Comparison of ENCODE assay signal across 30 cellular contexts in genomic region chr13:106998664-106999063, GRCh38.
"Had no signal": no experiment of that assay in that cellular context is flagged by ENCODE, and none has a peak within 500 bp of the region (broad histone marks: within the 10 kb centered on the region; RNA-seq: fewer than 3 reads in every experiment).

No MANE protein-coding gene starts in this region.

- FAIRE-seq: colon had no signal

- H3K36me3 ChIP-seq: adrenal gland, esophagus muscularis mucosa, gastrocnemius medialis, heart left ventricle had no signal

- ATAC-seq: activated CD4-positive, alpha-beta T cell treated with anti-CD3 and anti-CD28 coated beads for 36 hours; activated CD8-positive, alpha-beta memory T cell treated with anti-CD3 and anti-CD28 coated beads, Interleukin-2, amount 10 ng/mL, durations not matched to agents 7 days and 5 days; activated CD8-positive, alpha-beta T cell treated with anti-CD3 and anti-CD28 coated beads, Interleukin-2, amount 10 ng/mL, durations not matched to agents 7 days and 5 days; activated naive CD8-positive, alpha-beta T cell treated with anti-CD3 and anti-CD28 coated beads, Interleukin-2, amount 50 U/mL, for 24 hours; body of pancreas; effector memory CD8-positive, alpha-beta T cell; foreskin keratinocyte; gastrocnemius medialis; heart left ventricle had no signal

- DNase-seq: activated CD4-positive, alpha-beta memory T cell treated with anti-CD3 and anti-CD28 coated beads for 36 hours; activated CD4-positive, alpha-beta T cell treated with anti-CD3 and anti-CD28 coated beads for 36 hours; activated CD4-positive, alpha-beta T cell treated with anti-CD3 and anti-CD28 coated beads, Interleukin-2, amount 10 ng/mL, durations not matched to agents 24 days and 14 days; activated CD4-positive, CD25-positive, alpha-beta regulatory T cell; activated CD4-positive, CD25-positive, alpha-beta regulatory T cell treated with anti-CD3 and anti-CD28 coated beads, Interleukin-2, amount 50 U/mL, for 72 hours; activated CD8-positive, alpha-beta memory T cell treated with anti-CD3 and anti-CD28 coated beads, Interleukin-2, amount 10 ng/mL, durations not matched to agents 7 days and 5 days; activated CD8-positive, alpha-beta memory T cell treated with anti-CD3 and anti-CD28 coated beads, Interleukin-2, amount 50 U/mL, for 4 hours; activated CD8-positive, alpha-beta T cell treated with anti-CD3 and anti-CD28 coated beads, Interleukin-2, amount 10 ng/mL, durations not matched to agents 7 days and 5 days; activated effector memory CD4-positive, alpha-beta T cell treated with anti-CD3 and anti-CD28 coated beads, Interleukin-2, amount 50 U/mL, for 16 hours; activated naive CD4-positive, alpha-beta T cell treated with anti-CD3 and anti-CD28 coated beads for 36 hours; activated naive CD8-positive, alpha-beta T cell treated with anti-CD3 and anti-CD28 coated beads for 36 hours; activated naive CD8-positive, alpha-beta T cell treated with anti-CD3 and anti-CD28 coated beads, Interleukin-2, amount 50 U/mL, for 24 hours; activated T-cell treated with anti-CD3 and anti-CD28 coated beads, Interleukin-2, amount 50 U/mL, for 1 hour; activated T-cell treated with anti-CD3 and anti-CD28 coated beads, Interleukin-2, amount 50 U/mL, for 48 hours; adrenal gland; amygdala; aorta; body of pancreas; caudate nucleus; cortex of kidney; dermis blood vessel endothelial cell; effector CD4-positive, alpha-beta T cell; effector memory CD8-positive, alpha-beta T cell; erythroblast; foreskin keratinocyte; gastrocnemius medialis; glutamatergic neuron; heart left ventricle had no signal

- H3K27ac ChIP-seq: adrenal gland, body of pancreas, esophagus muscularis mucosa, foreskin keratinocyte, gastrocnemius medialis, heart left ventricle had no signal

- H3K4me3 ChIP-seq: adrenal gland, body of pancreas, esophagus muscularis mucosa, gastrocnemius medialis, heart left ventricle had no signal

- H3K27me3 ChIP-seq: adrenal gland, body of pancreas, esophagus muscularis mucosa, foreskin keratinocyte, gastrocnemius medialis, heart left ventricle had no signal

- H3K9me3 ChIP-seq: adrenal gland, body of pancreas, esophagus muscularis mucosa, gastrocnemius medialis, heart left ventricle had no signal

- H3K4me1 ChIP-seq: adrenal gland, body of pancreas, esophagus muscularis mucosa, foreskin keratinocyte, gastrocnemius medialis, heart left ventricle had no signal
